In the genomic region with DNA sequence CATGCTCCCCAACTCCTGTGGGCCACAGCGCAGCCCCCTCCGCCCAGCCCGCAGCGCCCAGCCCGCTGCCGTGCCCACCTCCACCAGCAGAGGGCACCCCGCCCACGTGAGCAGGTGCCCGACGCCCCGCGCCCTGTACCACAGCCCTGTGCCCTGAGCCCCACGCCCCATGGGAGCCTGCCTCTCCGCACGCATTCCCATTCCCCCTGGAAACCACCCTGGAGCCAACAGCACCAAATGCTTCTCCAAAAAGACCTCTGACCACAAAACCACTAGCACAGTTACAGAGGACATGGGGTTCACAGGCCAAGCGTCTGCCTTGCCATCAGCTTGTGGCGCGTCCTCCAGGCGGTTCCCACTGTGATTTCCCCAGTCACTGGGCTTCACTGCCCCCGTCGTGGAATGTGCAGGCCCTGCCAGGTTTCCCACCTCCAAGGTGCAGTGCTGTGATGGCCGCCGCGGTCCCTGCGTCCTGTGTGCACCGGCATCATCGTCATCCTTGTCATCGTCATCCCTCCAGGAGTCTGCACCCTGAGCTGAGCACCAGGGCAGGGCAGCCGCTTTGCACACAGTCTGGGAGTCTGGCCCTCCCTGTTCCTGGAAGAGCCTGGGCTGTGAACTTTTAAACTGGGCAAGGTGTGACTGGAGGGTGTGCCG, we compare ENCODE assay signal across 1 cellular context.
TF ChIP-seq lines count a peak whose summit lies in the region.

No MANE protein-coding gene starts in this region.

TF ChIP-seq in GM23338, 12 proteins besides CTCF, POLR2A, EP300 and RAD21 (continued from another document):
- TF ChIP-seq, protein P1, sequence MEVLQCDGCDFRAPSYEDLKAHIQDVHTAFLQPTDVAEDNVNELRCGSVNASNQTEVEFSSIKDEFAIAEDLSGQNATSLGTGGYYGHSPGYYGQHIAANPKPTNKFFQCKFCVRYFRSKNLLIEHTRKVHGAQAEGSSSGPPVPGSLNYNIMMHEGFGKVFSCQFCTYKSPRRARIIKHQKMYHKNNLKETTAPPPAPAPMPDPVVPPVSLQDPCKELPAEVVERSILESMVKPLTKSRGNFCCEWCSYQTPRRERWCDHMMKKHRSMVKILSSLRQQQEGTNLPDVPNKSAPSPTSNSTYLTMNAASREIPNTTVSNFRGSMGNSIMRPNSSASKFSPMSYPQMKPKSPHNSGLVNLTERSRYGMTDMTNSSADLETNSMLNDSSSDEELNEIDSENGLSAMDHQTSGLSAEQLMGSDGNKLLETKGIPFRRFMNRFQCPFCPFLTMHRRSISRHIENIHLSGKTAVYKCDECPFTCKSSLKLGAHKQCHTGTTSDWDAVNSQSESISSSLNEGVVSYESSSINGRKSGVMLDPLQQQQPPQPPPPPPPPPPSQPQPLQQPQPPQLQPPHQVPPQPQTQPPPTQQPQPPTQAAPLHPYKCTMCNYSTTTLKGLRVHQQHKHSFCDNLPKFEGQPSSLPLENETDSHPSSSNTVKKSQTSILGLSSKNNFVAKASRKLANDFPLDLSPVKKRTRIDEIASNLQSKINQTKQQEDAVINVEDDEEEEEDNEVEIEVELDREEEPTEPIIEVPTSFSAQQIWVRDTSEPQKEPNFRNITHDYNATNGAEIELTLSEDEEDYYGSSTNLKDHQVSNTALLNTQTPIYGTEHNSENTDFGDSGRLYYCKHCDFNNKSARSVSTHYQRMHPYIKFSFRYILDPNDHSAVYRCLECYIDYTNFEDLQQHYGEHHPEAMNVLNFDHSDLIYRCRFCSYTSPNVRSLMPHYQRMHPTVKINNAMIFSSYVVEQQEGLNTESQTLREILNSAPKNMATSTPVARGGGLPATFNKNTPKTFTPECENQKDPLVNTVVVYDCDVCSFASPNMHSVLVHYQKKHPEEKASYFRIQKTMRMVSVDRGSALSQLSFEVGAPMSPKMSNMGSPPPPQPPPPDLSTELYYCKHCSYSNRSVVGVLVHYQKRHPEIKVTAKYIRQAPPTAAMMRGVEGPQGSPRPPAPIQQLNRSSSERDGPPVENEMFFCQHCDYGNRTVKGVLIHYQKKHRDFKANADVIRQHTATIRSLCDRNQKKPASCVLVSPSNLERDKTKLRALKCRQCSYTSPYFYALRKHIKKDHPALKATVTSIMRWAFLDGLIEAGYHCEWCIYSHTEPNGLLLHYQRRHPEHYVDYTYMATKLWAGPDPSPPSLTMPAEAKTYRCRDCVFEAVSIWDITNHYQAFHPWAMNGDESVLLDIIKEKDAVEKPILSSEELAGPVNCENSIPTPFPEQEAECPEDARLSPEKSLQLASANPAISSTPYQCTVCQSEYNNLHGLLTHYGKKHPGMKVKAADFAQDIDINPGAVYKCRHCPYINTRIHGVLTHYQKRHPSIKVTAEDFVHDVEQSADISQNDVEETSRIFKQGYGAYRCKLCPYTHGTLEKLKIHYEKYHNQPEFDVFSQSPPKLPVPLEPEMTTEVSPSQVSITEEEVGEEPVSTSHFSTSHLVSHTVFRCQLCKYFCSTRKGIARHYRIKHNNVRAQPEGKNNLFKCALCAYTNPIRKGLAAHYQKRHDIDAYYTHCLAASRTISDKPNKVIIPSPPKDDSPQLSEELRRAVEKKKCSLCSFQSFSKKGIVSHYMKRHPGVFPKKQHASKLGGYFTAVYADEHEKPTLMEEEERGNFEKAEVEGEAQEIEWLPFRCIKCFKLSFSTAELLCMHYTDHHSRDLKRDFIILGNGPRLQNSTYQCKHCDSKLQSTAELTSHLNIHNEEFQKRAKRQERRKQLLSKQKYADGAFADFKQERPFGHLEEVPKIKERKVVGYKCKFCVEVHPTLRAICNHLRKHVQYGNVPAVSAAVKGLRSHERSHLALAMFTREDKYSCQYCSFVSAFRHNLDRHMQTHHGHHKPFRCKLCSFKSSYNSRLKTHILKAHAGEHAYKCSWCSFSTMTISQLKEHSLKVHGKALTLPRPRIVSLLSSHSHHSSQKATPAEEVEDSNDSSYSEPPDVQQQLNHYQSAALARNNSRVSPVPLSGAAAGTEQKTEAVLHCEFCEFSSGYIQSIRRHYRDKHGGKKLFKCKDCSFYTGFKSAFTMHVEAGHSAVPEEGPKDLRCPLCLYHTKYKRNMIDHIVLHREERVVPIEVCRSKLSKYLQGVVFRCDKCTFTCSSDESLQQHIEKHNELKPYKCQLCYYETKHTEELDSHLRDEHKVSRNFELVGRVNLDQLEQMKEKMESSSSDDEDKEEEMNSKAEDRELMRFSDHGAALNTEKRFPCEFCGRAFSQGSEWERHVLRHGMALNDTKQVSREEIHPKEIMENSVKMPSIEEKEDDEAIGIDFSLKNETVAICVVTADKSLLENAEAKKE (CRISPR knock-in tag; IDR thresholded peaks at IDR 0.05), result no peak
- TF ChIP-seq ZNF114 (CRISPR knock-in tag; IDR thresholded peaks at IDR 0.05) (no peak), ZNF331 (CRISPR knock-in tag; IDR thresholded peaks at IDR 0.05; ENCODE audit: low read depth) (no peak), JUNB (IDR thresholded peaks at IDR 0.05; ENCODE audit: unreplicated experiment) (no peak), CREB1 (CRISPR knock-in tag; IDR thresholded peaks at IDR 0.05; ENCODE audit: low read depth) (no peak), EZH2 (IDR thresholded peaks at IDR 0.05; ENCODE audit: low read depth, unreplicated experiment) (no peak), EZH2phosphoT487 (IDR thresholded peaks at IDR 0.05; ENCODE audit: unreplicated experiment) (no peak)
- TF ChIP-seq, protein P2, sequence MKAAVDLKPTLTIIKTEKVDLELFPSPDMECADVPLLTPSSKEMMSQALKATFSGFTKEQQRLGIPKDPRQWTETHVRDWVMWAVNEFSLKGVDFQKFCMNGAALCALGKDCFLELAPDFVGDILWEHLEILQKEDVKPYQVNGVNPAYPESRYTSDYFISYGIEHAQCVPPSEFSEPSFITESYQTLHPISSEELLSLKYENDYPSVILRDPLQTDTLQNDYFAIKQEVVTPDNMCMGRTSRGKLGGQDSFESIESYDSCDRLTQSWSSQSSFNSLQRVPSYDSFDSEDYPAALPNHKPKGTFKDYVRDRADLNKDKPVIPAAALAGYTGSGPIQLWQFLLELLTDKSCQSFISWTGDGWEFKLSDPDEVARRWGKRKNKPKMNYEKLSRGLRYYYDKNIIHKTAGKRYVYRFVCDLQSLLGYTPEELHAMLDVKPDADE (IDR thresholded peaks at IDR 0.05), result no peak
- TF ChIP-seq, protein P3, sequence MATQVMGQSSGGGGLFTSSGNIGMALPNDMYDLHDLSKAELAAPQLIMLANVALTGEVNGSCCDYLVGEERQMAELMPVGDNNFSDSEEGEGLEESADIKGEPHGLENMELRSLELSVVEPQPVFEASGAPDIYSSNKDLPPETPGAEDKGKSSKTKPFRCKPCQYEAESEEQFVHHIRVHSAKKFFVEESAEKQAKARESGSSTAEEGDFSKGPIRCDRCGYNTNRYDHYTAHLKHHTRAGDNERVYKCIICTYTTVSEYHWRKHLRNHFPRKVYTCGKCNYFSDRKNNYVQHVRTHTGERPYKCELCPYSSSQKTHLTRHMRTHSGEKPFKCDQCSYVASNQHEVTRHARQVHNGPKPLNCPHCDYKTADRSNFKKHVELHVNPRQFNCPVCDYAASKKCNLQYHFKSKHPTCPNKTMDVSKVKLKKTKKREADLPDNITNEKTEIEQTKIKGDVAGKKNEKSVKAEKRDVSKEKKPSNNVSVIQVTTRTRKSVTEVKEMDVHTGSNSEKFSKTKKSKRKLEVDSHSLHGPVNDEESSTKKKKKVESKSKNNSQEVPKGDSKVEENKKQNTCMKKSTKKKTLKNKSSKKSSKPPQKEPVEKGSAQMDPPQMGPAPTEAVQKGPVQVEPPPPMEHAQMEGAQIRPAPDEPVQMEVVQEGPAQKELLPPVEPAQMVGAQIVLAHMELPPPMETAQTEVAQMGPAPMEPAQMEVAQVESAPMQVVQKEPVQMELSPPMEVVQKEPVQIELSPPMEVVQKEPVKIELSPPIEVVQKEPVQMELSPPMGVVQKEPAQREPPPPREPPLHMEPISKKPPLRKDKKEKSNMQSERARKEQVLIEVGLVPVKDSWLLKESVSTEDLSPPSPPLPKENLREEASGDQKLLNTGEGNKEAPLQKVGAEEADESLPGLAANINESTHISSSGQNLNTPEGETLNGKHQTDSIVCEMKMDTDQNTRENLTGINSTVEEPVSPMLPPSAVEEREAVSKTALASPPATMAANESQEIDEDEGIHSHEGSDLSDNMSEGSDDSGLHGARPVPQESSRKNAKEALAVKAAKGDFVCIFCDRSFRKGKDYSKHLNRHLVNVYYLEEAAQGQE (IDR thresholded peaks at IDR 0.05; ENCODE audit: unreplicated experiment), result no peak
TF ChIP-seq in GM23338: peak in this region for 0.
